ENCODE assay signal across 1 cellular context in the genomic region with DNA sequence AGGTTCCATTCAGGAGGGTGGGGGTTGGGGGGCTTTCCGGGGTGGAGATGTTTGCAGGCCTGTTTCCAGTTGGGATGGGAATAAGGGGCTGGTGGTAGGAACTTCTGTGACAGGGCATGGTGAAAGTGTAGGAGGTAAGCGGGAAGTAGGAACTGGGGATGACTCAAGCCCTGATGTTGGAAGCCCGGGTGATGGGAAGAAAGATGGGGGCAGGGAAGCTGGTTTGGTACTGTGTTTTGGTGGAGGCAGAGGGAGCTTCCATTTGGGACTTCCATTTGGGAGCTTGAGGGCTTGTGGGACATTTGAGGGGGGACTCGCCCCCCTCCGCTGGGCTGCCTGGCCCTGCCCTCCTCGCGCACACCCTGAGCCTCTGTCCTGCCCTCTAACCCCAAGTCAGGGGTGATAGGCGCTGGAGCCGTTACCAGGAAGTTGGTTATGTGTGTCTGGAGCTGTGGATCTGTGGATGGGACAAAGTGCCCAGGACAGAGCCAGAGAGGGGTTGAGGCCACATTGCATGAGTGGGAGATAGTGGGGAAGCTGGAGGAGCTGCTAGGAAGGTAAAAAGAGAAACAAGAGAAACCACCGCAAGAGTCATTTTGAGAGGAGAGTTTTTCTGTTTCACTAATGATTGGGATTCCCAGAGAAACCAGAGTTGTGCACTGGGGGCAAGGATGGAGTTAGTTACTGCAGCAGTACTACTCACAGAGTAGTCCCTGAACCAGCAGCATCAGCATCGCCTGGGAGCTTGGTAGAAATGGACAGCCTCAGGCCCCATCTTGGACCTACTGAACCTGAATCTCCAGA.
TF ChIP-seq lines count a peak whose summit lies in the region.

No MANE protein-coding gene starts in this region.

TF ChIP-seq in GM12878, 131 proteins besides CTCF, POLR2A, EP300 and RAD21 (continues in another document):
- TF ChIP-seq ZNF207 (IDR thresholded peaks at IDR 0.05; ENCODE audit: borderline replicate concordance) (no peak), SPI1 (IDR thresholded peaks at IDR 0.05; ENCODE audit: borderline replicate concordance, insufficient read depth, low read depth, low read length) (no peak), ZNF384 (IDR thresholded peaks at IDR 0.05; ENCODE audit: borderline replicate concordance, low read depth, low read length) (no peak), ESRRA (IDR thresholded peaks at IDR 0.05; ENCODE audit: low read length) (0 out of 2 replicates have a peak, but pooled peaks have one; percentile 14), IKZF1 (conservative IDR thresholded peaks at IDR 0.05) (peak; percentile 93), TARDBP (IDR thresholded peaks at IDR 0.05; ENCODE audit: borderline replicate concordance) (no peak), ZNF217 (IDR thresholded peaks at IDR 0.05) (peak; percentile 31; the same call in 1 of the 2 replicates), CHD4 (IDR thresholded peaks at IDR 0.05) (no peak), ZNF274 (IDR thresholded peaks at IDR 0.05; ENCODE audit: insufficient read depth, insufficient read length) (no peak), ZBTB4 (CRISPR knock-in tag; IDR thresholded peaks at IDR 0.05) (no peak), NRF1 (conservative IDR thresholded peaks at IDR 0.05; ENCODE audit: low read depth, low read length) (no peak), SMC3 (IDR thresholded peaks at IDR 0.05; ENCODE audit: borderline replicate concordance, low read length) (no peak), ELK1 (IDR thresholded peaks at IDR 0.05; ENCODE audit: low read depth, low read length) (no peak), TBL1XR1 (IDR thresholded peaks at IDR 0.05; ENCODE audit: low read depth, low read length) (0 out of 2 replicates have a peak, but pooled peaks have one; percentile 60), PAX5 (IDR thresholded peaks at IDR 0.05; ENCODE audit: borderline replicate concordance, low read depth, low read length) (peak; percentile 53; the same call in 1 of the 2 replicates), PML (IDR thresholded peaks at IDR 0.05; ENCODE audit: low read length) (no peak), ZSCAN29 (IDR thresholded peaks at IDR 0.05) (no peak), SIX5 (IDR thresholded peaks at IDR 0.05; ENCODE audit: low read depth, low read length, severe bottlenecking) (no peak), NFIC (IDR thresholded peaks at IDR 0.05; ENCODE audit: low read depth, low read length) (no peak), ZNF622 (IDR thresholded peaks at IDR 0.05) (no peak), EZH2 (IDR thresholded peaks at IDR 0.05; ENCODE audit: borderline replicate concordance, control insufficient read depth, low read depth, low read length) (no peak), MYB (IDR thresholded peaks at IDR 0.05; ENCODE audit: borderline replicate concordance, low read depth, low read length) (no peak), SKIL (IDR thresholded peaks at IDR 0.05; ENCODE audit: low read depth, poor library complexity, severe bottlenecking) (peak; percentile 64), MEF2A (IDR thresholded peaks at IDR 0.05; ENCODE audit: insufficient read depth, low read depth, low read length) (peak; percentile 79), NR2F1 (conservative IDR thresholded peaks at IDR 0.05) (peak; percentile 55; the same call in 1 of the 2 replicates), KDM1A (IDR thresholded peaks at IDR 0.05; ENCODE audit: borderline replicate concordance) (no peak), ZZZ3 (IDR thresholded peaks at IDR 0.05; ENCODE audit: control insufficient read depth, insufficient read length, low read depth) (no peak), RUNX3 (IDR thresholded peaks at IDR 0.05; ENCODE audit: low read length) (no peak), E2F8 (IDR thresholded peaks at IDR 0.05; ENCODE audit: low read depth, partially characterized antibody) (no peak), SUPT20H (IDR thresholded peaks at IDR 0.05; ENCODE audit: borderline replicate concordance, control insufficient read depth, low read depth, low read length) (no peak), CREB1 (IDR thresholded peaks at IDR 0.05; ENCODE audit: low read depth) (no peak), SMAD5 (IDR thresholded peaks at IDR 0.05; ENCODE audit: low read depth) (no peak), TCF12 (IDR thresholded peaks at IDR 0.05; ENCODE audit: low read depth, low read length) (peak; percentile 50; the same call in 1 of the 2 replicates), TCF7 (IDR thresholded peaks at IDR 0.05; ENCODE audit: borderline replicate concordance) (no peak)
- TF ChIP-seq, protein P1, sequence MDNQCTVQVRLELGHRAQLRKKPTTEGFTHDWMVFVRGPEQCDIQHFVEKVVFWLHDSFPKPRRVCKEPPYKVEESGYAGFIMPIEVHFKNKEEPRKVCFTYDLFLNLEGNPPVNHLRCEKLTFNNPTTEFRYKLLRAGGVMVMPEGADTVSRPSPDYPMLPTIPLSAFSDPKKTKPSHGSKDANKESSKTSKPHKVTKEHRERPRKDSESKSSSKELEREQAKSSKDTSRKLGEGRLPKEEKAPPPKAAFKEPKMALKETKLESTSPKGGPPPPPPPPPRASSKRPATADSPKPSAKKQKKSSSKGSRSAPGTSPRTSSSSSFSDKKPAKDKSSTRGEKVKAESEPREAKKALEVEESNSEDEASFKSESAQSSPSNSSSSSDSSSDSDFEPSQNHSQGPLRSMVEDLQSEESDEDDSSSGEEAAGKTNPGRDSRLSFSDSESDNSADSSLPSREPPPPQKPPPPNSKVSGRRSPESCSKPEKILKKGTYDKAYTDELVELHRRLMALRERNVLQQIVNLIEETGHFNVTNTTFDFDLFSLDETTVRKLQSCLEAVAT (IDR thresholded peaks at IDR 0.05), result peak; percentile 47; the same call in 1 of the 2 replicates
- TF ChIP-seq, protein P2, sequence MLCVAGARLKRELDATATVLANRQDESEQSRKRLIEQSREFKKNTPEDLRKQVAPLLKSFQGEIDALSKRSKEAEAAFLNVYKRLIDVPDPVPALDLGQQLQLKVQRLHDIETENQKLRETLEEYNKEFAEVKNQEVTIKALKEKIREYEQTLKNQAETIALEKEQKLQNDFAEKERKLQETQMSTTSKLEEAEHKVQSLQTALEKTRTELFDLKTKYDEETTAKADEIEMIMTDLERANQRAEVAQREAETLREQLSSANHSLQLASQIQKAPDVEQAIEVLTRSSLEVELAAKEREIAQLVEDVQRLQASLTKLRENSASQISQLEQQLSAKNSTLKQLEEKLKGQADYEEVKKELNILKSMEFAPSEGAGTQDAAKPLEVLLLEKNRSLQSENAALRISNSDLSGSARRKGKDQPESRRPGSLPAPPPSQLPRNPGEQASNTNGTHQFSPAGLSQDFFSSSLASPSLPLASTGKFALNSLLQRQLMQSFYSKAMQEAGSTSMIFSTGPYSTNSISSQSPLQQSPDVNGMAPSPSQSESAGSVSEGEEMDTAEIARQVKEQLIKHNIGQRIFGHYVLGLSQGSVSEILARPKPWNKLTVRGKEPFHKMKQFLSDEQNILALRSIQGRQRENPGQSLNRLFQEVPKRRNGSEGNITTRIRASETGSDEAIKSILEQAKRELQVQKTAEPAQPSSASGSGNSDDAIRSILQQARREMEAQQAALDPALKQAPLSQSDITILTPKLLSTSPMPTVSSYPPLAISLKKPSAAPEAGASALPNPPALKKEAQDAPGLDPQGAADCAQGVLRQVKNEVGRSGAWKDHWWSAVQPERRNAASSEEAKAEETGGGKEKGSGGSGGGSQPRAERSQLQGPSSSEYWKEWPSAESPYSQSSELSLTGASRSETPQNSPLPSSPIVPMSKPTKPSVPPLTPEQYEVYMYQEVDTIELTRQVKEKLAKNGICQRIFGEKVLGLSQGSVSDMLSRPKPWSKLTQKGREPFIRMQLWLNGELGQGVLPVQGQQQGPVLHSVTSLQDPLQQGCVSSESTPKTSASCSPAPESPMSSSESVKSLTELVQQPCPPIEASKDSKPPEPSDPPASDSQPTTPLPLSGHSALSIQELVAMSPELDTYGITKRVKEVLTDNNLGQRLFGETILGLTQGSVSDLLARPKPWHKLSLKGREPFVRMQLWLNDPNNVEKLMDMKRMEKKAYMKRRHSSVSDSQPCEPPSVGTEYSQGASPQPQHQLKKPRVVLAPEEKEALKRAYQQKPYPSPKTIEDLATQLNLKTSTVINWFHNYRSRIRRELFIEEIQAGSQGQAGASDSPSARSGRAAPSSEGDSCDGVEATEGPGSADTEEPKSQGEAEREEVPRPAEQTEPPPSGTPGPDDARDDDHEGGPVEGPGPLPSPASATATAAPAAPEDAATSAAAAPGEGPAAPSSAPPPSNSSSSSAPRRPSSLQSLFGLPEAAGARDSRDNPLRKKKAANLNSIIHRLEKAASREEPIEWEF (IDR thresholded peaks at IDR 0.05; ENCODE audit: insufficient replicate concordance, low read depth, low read length), result no peak
- TF ChIP-seq, protein P3, sequence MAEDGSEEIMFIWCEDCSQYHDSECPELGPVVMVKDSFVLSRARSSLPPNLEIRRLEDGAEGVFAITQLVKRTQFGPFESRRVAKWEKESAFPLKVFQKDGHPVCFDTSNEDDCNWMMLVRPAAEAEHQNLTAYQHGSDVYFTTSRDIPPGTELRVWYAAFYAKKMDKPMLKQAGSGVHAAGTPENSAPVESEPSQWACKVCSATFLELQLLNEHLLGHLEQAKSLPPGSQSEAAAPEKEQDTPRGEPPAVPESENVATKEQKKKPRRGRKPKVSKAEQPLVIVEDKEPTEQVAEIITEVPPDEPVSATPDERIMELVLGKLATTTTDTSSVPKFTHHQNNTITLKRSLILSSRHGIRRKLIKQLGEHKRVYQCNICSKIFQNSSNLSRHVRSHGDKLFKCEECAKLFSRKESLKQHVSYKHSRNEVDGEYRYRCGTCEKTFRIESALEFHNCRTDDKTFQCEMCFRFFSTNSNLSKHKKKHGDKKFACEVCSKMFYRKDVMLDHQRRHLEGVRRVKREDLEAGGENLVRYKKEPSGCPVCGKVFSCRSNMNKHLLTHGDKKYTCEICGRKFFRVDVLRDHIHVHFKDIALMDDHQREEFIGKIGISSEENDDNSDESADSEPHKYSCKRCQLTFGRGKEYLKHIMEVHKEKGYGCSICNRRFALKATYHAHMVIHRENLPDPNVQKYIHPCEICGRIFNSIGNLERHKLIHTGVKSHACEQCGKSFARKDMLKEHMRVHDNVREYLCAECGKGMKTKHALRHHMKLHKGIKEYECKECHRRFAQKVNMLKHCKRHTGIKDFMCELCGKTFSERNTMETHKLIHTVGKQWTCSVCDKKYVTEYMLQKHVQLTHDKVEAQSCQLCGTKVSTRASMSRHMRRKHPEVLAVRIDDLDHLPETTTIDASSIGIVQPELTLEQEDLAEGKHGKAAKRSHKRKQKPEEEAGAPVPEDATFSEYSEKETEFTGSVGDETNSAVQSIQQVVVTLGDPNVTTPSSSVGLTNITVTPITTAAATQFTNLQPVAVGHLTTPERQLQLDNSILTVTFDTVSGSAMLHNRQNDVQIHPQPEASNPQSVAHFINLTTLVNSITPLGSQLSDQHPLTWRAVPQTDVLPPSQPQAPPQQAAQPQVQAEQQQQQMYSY (CRISPR knock-in tag; IDR thresholded peaks at IDR 0.05), result no peak
